Comparison of ENCODE assay signal across 11 cellular contexts in genomic region chr3:170144437-170144843, GRCh38. TPM values are rescaled to one million over a fixed set of nuclear protein-coding genes. Genes with fewer than 3 reads are reported as not detected.
DNase-seq lines count a peak whose midpoint lies in the region; ATAC-seq and TF ChIP-seq lines count a peak whose summit lies in the region.
"Had no signal": no experiment of that assay in that cellular context is flagged by ENCODE, and none has a peak within 500 bp of the region (broad histone marks: within the 10 kb centered on the region; RNA-seq: fewer than 3 reads in every experiment).

No MANE protein-coding gene starts in this region.

- TF ChIP-seq CTCF in tibial nerve (IDR thresholded peaks at IDR 0.05): no peak

- peaks cover 20% of the 10 kb centered on the region for H3K36me3 Mint-ChIP-seq in activated T-cell treated with anti-CD3 and anti-CD28 coated beads, Interleukin-2, amount 50 U/mL, for 4 hours (ENCODE audit: insufficient read depth)
- H3K36me3 Mint-ChIP-seq in stimulated activated naive B cell treated with anti-CD40 and anti-IgM and Interleukin-4, amounts not matched to agents 10 μg/mL and 1 μg/mL and 100 μg/mL, for 72 hours: peaks cover 10 to 33% of the 10 kb centered on the region in 2 donors

- peak overlapping the region; percentile 61 for H3K27ac ChIP-seq in Karpas-422 (ENCODE audit: low read length)
- H3K27ac ChIP-seq in tibial nerve: no peak overlapping the region

- no peaks in the 10 kb centered on the region for H3K27me3 Mint-ChIP-seq in activated T-cell treated with anti-CD3 and anti-CD28 coated beads, Interleukin-2, amount 50 U/mL, for 4 hours (ENCODE audit: low read depth)
- no peaks in the 10 kb centered on the region for H3K27me3 Mint-ChIP-seq in stimulated activated naive B cell treated with anti-CD40 and anti-IgM and Interleukin-4, amounts not matched to agents 10 μg/mL and 1 μg/mL and 100 μg/mL, for 72 hours
- H3K27me3 Mint-ChIP-seq: activated naive CD8-positive, alpha-beta T cell; naive thymus-derived CD4-positive, alpha-beta T cell had no signal

- H3K4me1 ChIP-seq in Karpas-422 (ENCODE audit: low read length): peaks cover 27% of the 10 kb centered on the region
- H3K4me1 ChIP-seq in tibial nerve: peaks cover 0 to 7% (median 2%) of the 10 kb centered on the region in 4 donors

- H3K27me3 ChIP-seq in Karpas-422 (ENCODE audit: low read length) (no peaks in the 10 kb centered on the region), tibial nerve (no peaks in the 10 kb centered on the region)

- H4K20me1 ChIP-seq in Karpas-422 (ENCODE audit: insufficient read depth, low read depth, low read length): no peaks in the 10 kb centered on the region

- no peak overlapping the region for H3K4me3 Mint-ChIP-seq in activated T-cell treated with anti-CD3 and anti-CD28 coated beads, Interleukin-2, amount 50 U/mL, for 4 hours
- no peak overlapping the region for H3K4me3 Mint-ChIP-seq in stimulated activated naive B cell treated with anti-CD40 and anti-IgM and Interleukin-4, amounts not matched to agents 10 μg/mL and 1 μg/mL and 100 μg/mL, for 72 hours
- H3K4me3 Mint-ChIP-seq: activated naive CD8-positive, alpha-beta T cell had no signal

- no peak overlapping the region for H3K27ac Mint-ChIP-seq in stimulated activated naive B cell treated with anti-CD40 and anti-IgM and Interleukin-4, amounts not matched to agents 10 μg/mL and 1 μg/mL and 100 μg/mL, for 72 hours

- H3K9me3 Mint-ChIP-seq in activated T-cell treated with anti-CD3 and anti-CD28 coated beads, Interleukin-2, amount 50 U/mL, for 4 hours: no peaks in the 10 kb centered on the region
- no peaks in the 10 kb centered on the region for H3K9me3 Mint-ChIP-seq in stimulated activated naive B cell treated with anti-CD40 and anti-IgM and Interleukin-4, amounts not matched to agents 10 μg/mL and 1 μg/mL and 100 μg/mL, for 72 hours
- H3K9me3 Mint-ChIP-seq: naive thymus-derived CD4-positive, alpha-beta T cell had no signal

- H3K4me3 ChIP-seq in Karpas-422 (ENCODE audit: low read length) (no peak overlapping the region), tibial nerve (no peak overlapping the region)

- H3K79me2 ChIP-seq in Karpas-422 (ENCODE audit: low read length): peaks cover 91% of the 10 kb centered on the region

- H3K36me3 ChIP-seq in Karpas-422 (ENCODE audit: insufficient read depth, low read length): peaks cover 35% of the 10 kb centered on the region
- peaks cover 0 to 30% (median 6%) of the 10 kb centered on the region in 3 donors for H3K36me3 ChIP-seq in tibial nerve

- DNase-seq in activated T-cell treated with anti-CD3 and anti-CD28 coated beads, Interleukin-2, amount 50 U/mL, for 4 hours: no peak
- no peak for DNase-seq in activated T-cell treated with anti-CD3 and anti-CD28 coated beads, Interleukin-2, amount 50 U/mL, for 48 hours
- DNase-seq in Karpas-422 (peak; percentile 57), mucosa of gallbladder (ENCODE audit: low spot score) (no peak), tibial nerve (ENCODE audit: low spot score in 2 of 2) (no peak), HPDE6-E6E7 (ENCODE audit: extremely low spot score) (no peak)
- no peak for DNase-seq in stimulated activated naive B cell treated with anti-CD40 and anti-IgM and Interleukin-4, amounts not matched to agents 10 μg/mL and 1 μg/mL and 100 μg/mL, for 72 hours
- DNase-seq: AML-193; naive thymus-derived CD4-positive, alpha-beta T cell had no signal

- no peaks in the 10 kb centered on the region for H3K9me2 ChIP-seq in Karpas-422 (replicated peaks; ENCODE audit: insufficient read depth, low read length)

- peaks cover 23% of the 10 kb centered on the region for H3K4me1 Mint-ChIP-seq in activated T-cell treated with anti-CD3 and anti-CD28 coated beads, Interleukin-2, amount 50 U/mL, for 4 hours (ENCODE audit: low read depth)
- peaks cover 5 to 10% of the 10 kb centered on the region in 2 donors for H3K4me1 Mint-ChIP-seq in stimulated activated naive B cell treated with anti-CD40 and anti-IgM and Interleukin-4, amounts not matched to agents 10 μg/mL and 1 μg/mL and 100 μg/mL, for 72 hours

- no peak for TF ChIP-seq POLR2A in tibial nerve (IDR thresholded peaks at IDR 0.05)

- H3K9ac ChIP-seq in Karpas-422 (ENCODE audit: low read length): no peak overlapping the region

- TF ChIP-seq EP300 in tibial nerve (IDR thresholded peaks at IDR 0.05): no peak

- peak overlapping the region; percentile 36 for H3K4me2 ChIP-seq in Karpas-422 (ENCODE audit: low read depth, low read length, poor library complexity, severe bottlenecking)

- 88 to 90% methylated on average over 3 of the region's 3 CpGs for WGBS in tibial nerve, 2 donors

- no peak overlapping the region for H2AFZ ChIP-seq in Karpas-422 (ENCODE audit: low read length)

- ATAC-seq in activated T-cell treated with anti-CD3 and anti-CD28 coated beads, Interleukin-2, amount 50 U/mL, for 4 hours: peak; percentile 98 to 99
- ATAC-seq in HG02678 (IDR thresholded peaks at IDR 0.05; ENCODE audit: unreplicated experiment): peak; percentile 94
- ATAC-seq in stimulated activated naive B cell treated with anti-CD40 and anti-IgM and Interleukin-4, amounts not matched to agents 10 μg/mL and 1 μg/mL and 100 μg/mL, for 72 hours (replicated peaks): peak; percentile 72 to 81
- ATAC-seq: naive thymus-derived CD4-positive, alpha-beta T cell had no signal

- H3K9me3 ChIP-seq in Karpas-422 (ENCODE audit: low read length): no peaks in the 10 kb centered on the region
- H3K9me3 ChIP-seq in tibial nerve: no peaks in the 10 kb centered on the region

RNA-seq across cellular contexts. Expression of gene PHC3, which starts 37.1 kb away (rescaled TPM):
- 10 to 100 TPM; 48.5 to 48.7 (median 48.5) TPM for total RNA-seq in activated T-cell treated with anti-CD3 and anti-CD28 coated beads, Interleukin-2, amount 50 U/mL, for 4 hours
- 31.9 and 89.9 TPM in 2 replicates for total RNA-seq in Karpas-422 (2014; rRNA removed; shearing (Covaris generic); ENCODE audit: low replicate concordance)
- total RNA-seq in mucosa of gallbladder (76.5 TPM), tibial nerve (100 to 1,000 TPM in 3 of 4 donors, 10 to 100 TPM in 1; 63.8 to 124 (median 112) TPM)
